ENCODE assay signal across 17 cellular contexts in the genomic region with DNA sequence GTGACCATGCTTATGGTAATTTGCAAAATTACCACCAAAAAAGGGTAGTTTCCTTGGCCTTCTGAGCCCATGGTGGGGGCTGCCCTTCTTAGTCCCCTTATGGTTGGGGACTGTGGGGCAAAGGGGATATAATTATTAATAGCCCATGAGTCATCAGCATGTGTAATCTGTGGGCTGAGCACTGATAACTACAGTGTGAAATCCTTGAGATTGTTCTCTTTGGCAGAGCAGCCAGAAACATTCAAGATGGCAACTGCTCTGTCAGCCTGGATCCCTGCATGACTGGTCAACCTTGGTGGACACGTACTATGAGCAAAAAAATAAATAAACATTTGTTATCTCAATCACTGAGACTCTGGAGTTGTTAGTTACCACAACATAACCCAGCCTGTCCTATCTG.
DNase-seq lines count a peak whose midpoint lies in the region; ATAC-seq, FAIRE-seq and TF ChIP-seq lines count a peak whose summit lies in the region.
"Had no signal": no experiment of that assay in that cellular context is flagged by ENCODE, and none has a peak within 500 bp of the region (broad histone marks: within the 10 kb centered on the region; RNA-seq: fewer than 3 reads in every experiment).

No MANE protein-coding gene starts in this region.

- CTCF ChIA-PET in HepG2 (lab: Yijun Ruan, JAX; ENCODE audit: low intra/inter-chr PET ratio, low total read pairs): no interaction called here

- in situ Hi-C loops in HepG2 (cut with HindIII; ENCODE audit: extremely low pct_ligation_motif_present, low pct_unique_long_range_greater_than_20kb): no loop called here

- no peak overlapping the region for H2AFZ ChIP-seq in HepG2 (ENCODE audit: low read length)

- no peaks in the 10 kb centered on the region for H4K20me1 ChIP-seq in HepG2 (ENCODE audit: insufficient read depth, low read length)

- H3K9me3 ChIP-seq in HepG2 (ENCODE audit: low read length) (no peaks in the 10 kb centered on the region), right lobe of liver (no peaks in the 10 kb centered on the region)
- H3K9me3 ChIP-seq: thoracic aorta had no signal

- no peaks in the 10 kb centered on the region for H3K79me2 ChIP-seq in HepG2 (ENCODE audit: insufficient read depth, low read length)

- no TSS peak for BruUV-seq in HepG2 (replicated peaks; lab: Mats Ljungman, UMichigan)

- no peak for TF ChIP-seq EP300 in HepG2 (IDR thresholded peaks at IDR 0.05; ENCODE audit: low read depth in 2 of 2, low read length in 2 of 2)
- TF ChIP-seq EP300 in HepG2 (CRISPR knock-in tag; IDR thresholded peaks at IDR 0.05; ENCODE audit: borderline replicate concordance): no peak

- no peak overlapping the region for H3K4me3 ChIP-seq in HepG2 (replicated peaks in 1 of 3; ENCODE audit: insufficient read depth in 1 of 3, low read depth in 2 of 3, low read length in 3 of 3)
- H3K4me3 ChIP-seq in right lobe of liver: no peak overlapping the region
- H3K4me3 ChIP-seq: thoracic aorta had no signal

- H3K27ac ChIP-seq in HepG2 (ENCODE audit: extremely low read length, insufficient read depth, low read length): no peak overlapping the region
- no peak overlapping the region for H3K27ac ChIP-seq in right lobe of liver
- H3K27ac ChIP-seq: thoracic aorta had no signal

- FAIRE-seq in HepG2 (lab: Jason Lieb, UNC) (peak; percentile 28), urothelium cell line (lab: Jason Lieb, UNC) (no peak)

- intact Hi-C loops in HepG2 (cut with micrococcal nuclease; ENCODE audit: unreplicated experiment): no loop called here
- intact Hi-C loops in right lobe of liver (cut with DNase I): no loop called here
- intact Hi-C loops in left ventricle myocardium superior (cut with micrococcal nuclease): no loop called here
- intact Hi-C loops in left colon (cut with DNase I, micrococcal nuclease): no loop called here

- H3K4me2 ChIP-seq in HepG2 (ENCODE audit: low read depth, low read length): no peak overlapping the region

- no peak for TF ChIP-seq RAD21 in HepG2 (CRISPR knock-in tag; IDR thresholded peaks at IDR 0.05)

- POLR2A ChIA-PET in HepG2 (lab: Yijun Ruan, JAX): no interaction called here

- H3K9ac ChIP-seq in HepG2 (ENCODE audit: insufficient read depth, low read depth, low read length): no peak overlapping the region

- H3K27me3 ChIP-seq in HepG2 (ENCODE audit: control insufficient read depth in 1 of 2, insufficient read depth in 2 of 2, low read length in 2 of 2) (no peaks in the 10 kb centered on the region), right lobe of liver (no peaks in the 10 kb centered on the region)

- no peak for TF ChIP-seq POLR2A in HepG2 (IDR thresholded peaks at IDR 0.05; ENCODE audit: insufficient read depth in 1 of 2, low read depth in 2 of 2, low read length in 2 of 2)
- no peak for TF ChIP-seq POLR2A in right lobe of liver (IDR thresholded peaks at IDR 0.05)

- WGBS in HepG2 (ENCODE audit: low lambda C conversion rate): 95% methylated on average over 1 of the region's 1 CpG
- WGBS in right lobe of liver (ENCODE audit: insufficient coverage, low coverage, low lambda C conversion rate, missing lambda C conversion rate): 82% methylated on average over 1 of the region's 1 CpG

- no peak for DNase-seq in HepG2 (ENCODE audit: low spot score)
- DNase-seq in right lobe of liver: no peak
- DNase-seq in astrocyte of the hippocampus (ENCODE audit: low read depth, low spot score): peak; percentile 36
- no peak for DNase-seq in left ventricle myocardium superior
- DNase-seq in urothelium cell line (ENCODE audit: low spot score): peak; percentile 8
- DNase-seq in left colon: no peak
- DNase-seq in stimulated activated naive CD4-positive, alpha-beta T cell (lab: John Stamatoyannopoulos, UW): no peak
- DNase-seq: aorta, Calu3, cortex of kidney, MV-4-11, NCI-H2081, NCI-H510A, T-helper 1 cell had no signal

- TF ChIP-seq CTCF in HepG2 (CRISPR knock-in tag; IDR thresholded peaks at IDR 0.05) (no peak), right lobe of liver (IDR thresholded peaks at IDR 0.05) (no peak)

- H3K4me1 ChIP-seq in HepG2 (ENCODE audit: insufficient read depth, low read length) (no peaks in the 10 kb centered on the region), right lobe of liver (no peaks in the 10 kb centered on the region)

- H3K36me3 ChIP-seq in HepG2 (replicated peaks in 1 of 2; ENCODE audit: control insufficient read depth in 1 of 2, insufficient read depth in 2 of 2, low read length in 2 of 2) (peaks cover 11 to 52% of the 10 kb centered on the region in 2 experiments), right lobe of liver (peaks cover 0 to 4% (median 0%) of the 10 kb centered on the region in 4 donors)

- no peak for ATAC-seq in HepG2
- ATAC-seq in right lobe of liver: no peak
- ATAC-seq in left ventricle myocardium superior: peak; percentile 77
- no peak for ATAC-seq in left colon
- no peak for ATAC-seq in HG03097 (IDR thresholded peaks at IDR 0.05; ENCODE audit: low FRiP score, unreplicated experiment)
- ATAC-seq: esophagus mucosa had no signal

TF ChIP-seq in HepG2, 621 proteins besides CTCF, POLR2A, EP300 and RAD21:
- TF ChIP-seq FLYWCH1 (CRISPR knock-in tag; IDR thresholded peaks at IDR 0.05): no peak
- TF ChIP-seq TOE1 (CRISPR knock-in tag; IDR thresholded peaks at IDR 0.05): no peak
TF ChIP-seq in HepG2: peak in this region for 0.

Comparison
In these comparisons a context has a peak if more than half of its experiments do, and no peak if none do; other contexts are left out.
1. DNase-seq: peak in astrocyte of the hippocampus (single experiment) and urothelium cell line (single experiment); none in HepG2 (single experiment), right lobe of liver (0 of 3), left ventricle myocardium superior (single experiment), left colon (0 of 2) and stimulated activated naive CD4-positive, alpha-beta T cell (0 of 6).